Comparison of ENCODE assay signal across 8 cellular contexts in genomic region chr9:136950656-136951030, GRCh38. TPM values are rescaled to one million over a fixed set of nuclear protein-coding genes. Genes with fewer than 3 reads are reported as not detected.
A peak's percentile ranks its signal among the peaks of the same experiment; 100 is the strongest.
DNase-seq lines count a peak whose midpoint lies in the region; ATAC-seq lines count a peak whose summit lies in the region.

No MANE protein-coding gene starts in this region.

- H3K27ac ChIP-seq in iPS-20b (ENCODE audit: low read length), result peak overlapping the region; percentile 79

- ATAC-seq in stimulated activated memory B cell treated with anti-CD40 and anti-IgM and Interleukin-4, amounts not matched to agents 10 μg/mL and 1 μg/mL and 100 μg/mL, for 72 hours, result no peak
- ATAC-seq in GM18909 (IDR thresholded peaks at IDR 0.05; ENCODE audit: poor library complexity, unreplicated experiment), result no peak

- peak overlapping the region; percentile 58 for H3K4me3 ChIP-seq in iPS-20b (ENCODE audit: low read length)

- peaks cover 5% of the 10 kb centered on the region; the same call in 1 of the 2 replicates for H3K4me1 ChIP-seq in iPS-20b (ENCODE audit: insufficient read depth, low read length)

- peak overlapping the region; percentile 74; the same call in 1 of the 2 replicates for H3K9ac ChIP-seq in iPS-20b (ENCODE audit: low read depth, low read length)

- peak; percentile 19 for DNase-seq in HT-29 (ENCODE audit: low spot score)
- DNase-seq in activated T-helper 2 cell treated with anti-CD3 and anti-CD28 coated beads, Interferon-gamma antibody, Interleukin-2, Interleukin-4, amounts not matched to agents 10 μg/mL and 5 μg/mL and 100 μg/mL, durations not matched to agents 14 hours and 24 hours and 36 hours (ENCODE audit: low spot score), result no peak
- no peak for DNase-seq in NOMO-1 treated with DMSO at 0.1 percent for 48 hours (lab: John Stamatoyannopoulos, UW; ENCODE audit: unreplicated experiment)
- no peak for DNase-seq in effector CD4-positive, alpha-beta T cell
- DNase-seq in DMS 273 (lab: John Stamatoyannopoulos, UW; ENCODE audit: unreplicated experiment), result no peak

- no peaks in the 10 kb centered on the region for H3K36me3 Mint-ChIP-seq in activated T-helper 2 cell treated with anti-CD3 and anti-CD28 coated beads, Interferon-gamma antibody, Interleukin-2, Interleukin-4, amounts not matched to agents 10 μg/mL and 5 μg/mL and 100 μg/mL, durations not matched to agents 14 hours and 24 hours and 36 hours (ENCODE audit: low read depth)
- no peaks in the 10 kb centered on the region for H3K36me3 Mint-ChIP-seq in stimulated activated memory B cell treated with anti-CD40 and anti-IgM and Interleukin-4, amounts not matched to agents 10 μg/mL and 1 μg/mL and 100 μg/mL, for 72 hours

- H3K36me3 ChIP-seq in iPS-20b (ENCODE audit: insufficient read depth, low read depth, low read length), result no peaks in the 10 kb centered on the region

- H3K9me3 Mint-ChIP-seq in activated T-helper 2 cell treated with anti-CD3 and anti-CD28 coated beads, Interferon-gamma antibody, Interleukin-2, Interleukin-4, amounts not matched to agents 10 μg/mL and 5 μg/mL and 100 μg/mL, durations not matched to agents 14 hours and 24 hours and 36 hours, result no peaks in the 10 kb centered on the region
- H3K9me3 Mint-ChIP-seq in stimulated activated memory B cell treated with anti-CD40 and anti-IgM and Interleukin-4, amounts not matched to agents 10 μg/mL and 1 μg/mL and 100 μg/mL, for 72 hours, result no peaks in the 10 kb centered on the region

- H3K27me3 Mint-ChIP-seq in activated T-helper 2 cell treated with anti-CD3 and anti-CD28 coated beads, Interferon-gamma antibody, Interleukin-2, Interleukin-4, amounts not matched to agents 10 μg/mL and 5 μg/mL and 100 μg/mL, durations not matched to agents 14 hours and 24 hours and 36 hours (ENCODE audit: low read depth), result no peaks in the 10 kb centered on the region
- H3K27me3 Mint-ChIP-seq in stimulated activated memory B cell treated with anti-CD40 and anti-IgM and Interleukin-4, amounts not matched to agents 10 μg/mL and 1 μg/mL and 100 μg/mL, for 72 hours, result peaks cover 15% of the 10 kb centered on the region

- intact Hi-C loops in activated T-helper 2 cell treated with anti-CD3 and anti-CD28 coated beads, Interferon-gamma antibody, Interleukin-2, Interleukin-4, amounts not matched to agents 10 μg/mL and 5 μg/mL and 100 μg/mL, durations not matched to agents 14 hours and 24 hours and 36 hours (cut with micrococcal nuclease), result loop anchor here (2.0 to 10.0 kb wide), 2 partner anchors 42 to 84 kb away; partner anchors contain the start of genes FUT7 and PAXX

- H3K4me3 Mint-ChIP-seq in activated T-helper 2 cell treated with anti-CD3 and anti-CD28 coated beads, Interferon-gamma antibody, Interleukin-2, Interleukin-4, amounts not matched to agents 10 μg/mL and 5 μg/mL and 100 μg/mL, durations not matched to agents 14 hours and 24 hours and 36 hours (ENCODE audit: low read depth), result peak overlapping the region; percentile 80
- H3K4me3 Mint-ChIP-seq in stimulated activated memory B cell treated with anti-CD40 and anti-IgM and Interleukin-4, amounts not matched to agents 10 μg/mL and 1 μg/mL and 100 μg/mL, for 72 hours, result peak overlapping the region; percentile 83

- H3K9me3 ChIP-seq in iPS-20b (ENCODE audit: insufficient read depth, low read depth, low read length), result no peaks in the 10 kb centered on the region

- H3K27me3 ChIP-seq in iPS-20b (ENCODE audit: insufficient read depth, low read length), result no peaks in the 10 kb centered on the region

- peak overlapping the region; percentile 87 for H3K27ac Mint-ChIP-seq in activated T-helper 2 cell treated with anti-CD3 and anti-CD28 coated beads, Interferon-gamma antibody, Interleukin-2, Interleukin-4, amounts not matched to agents 10 μg/mL and 5 μg/mL and 100 μg/mL, durations not matched to agents 14 hours and 24 hours and 36 hours
- H3K27ac Mint-ChIP-seq in stimulated activated memory B cell treated with anti-CD40 and anti-IgM and Interleukin-4, amounts not matched to agents 10 μg/mL and 1 μg/mL and 100 μg/mL, for 72 hours, result peak overlapping the region; percentile 90

- no peaks in the 10 kb centered on the region for H3K4me1 Mint-ChIP-seq in activated T-helper 2 cell treated with anti-CD3 and anti-CD28 coated beads, Interferon-gamma antibody, Interleukin-2, Interleukin-4, amounts not matched to agents 10 μg/mL and 5 μg/mL and 100 μg/mL, durations not matched to agents 14 hours and 24 hours and 36 hours (ENCODE audit: low read depth)
- peaks cover 20% of the 10 kb centered on the region for H3K4me1 Mint-ChIP-seq in stimulated activated memory B cell treated with anti-CD40 and anti-IgM and Interleukin-4, amounts not matched to agents 10 μg/mL and 1 μg/mL and 100 μg/mL, for 72 hours

RNA-seq across cellular contexts. Expression of gene LCN12, which starts 1.4 kb away (rescaled TPM):
- total RNA-seq in HT-29 (2014; rRNA removed; shearing (Covaris generic)), result 0.58 and 0.94 TPM in 2 replicates
- total RNA-seq in activated T-helper 2 cell treated with anti-CD3 and anti-CD28 coated beads, Interferon-gamma antibody, Interleukin-2, Interleukin-4, amounts not matched to agents 10 μg/mL and 5 μg/mL and 100 μg/mL, durations not matched to agents 14 hours and 24 hours and 36 hours, result 2.0 and 2.1 TPM in 2 replicates

RNA-seq across cellular contexts. Expression of gene C8G, which starts 5.6 kb away (rescaled TPM):
- total RNA-seq in HT-29 (2014; rRNA removed; shearing (Covaris generic)), result 0.71 and 2.6 TPM in 2 replicates
- 0.76 and 0.89 TPM in 2 replicates for total RNA-seq in activated T-helper 2 cell treated with anti-CD3 and anti-CD28 coated beads, Interferon-gamma antibody, Interleukin-2, Interleukin-4, amounts not matched to agents 10 μg/mL and 5 μg/mL and 100 μg/mL, durations not matched to agents 14 hours and 24 hours and 36 hours

RNA-seq across cellular contexts. Expression of gene FBXW5, which starts 6.1 kb away (rescaled TPM):
- total RNA-seq in HT-29 (2014; rRNA removed; shearing (Covaris generic)), result 379 and 389 TPM in 2 replicates
- total RNA-seq in activated T-helper 2 cell treated with anti-CD3 and anti-CD28 coated beads, Interferon-gamma antibody, Interleukin-2, Interleukin-4, amounts not matched to agents 10 μg/mL and 5 μg/mL and 100 μg/mL, durations not matched to agents 14 hours and 24 hours and 36 hours, result 94.4 and 95.9 TPM in 2 replicates

RNA-seq across cellular contexts. Expression of gene PTGDS, which starts 26.7 kb away (rescaled TPM):
- not detected in 2 replicates for total RNA-seq in HT-29 (2014; rRNA removed; shearing (Covaris generic))
- total RNA-seq in activated T-helper 2 cell treated with anti-CD3 and anti-CD28 coated beads, Interferon-gamma antibody, Interleukin-2, Interleukin-4, amounts not matched to agents 10 μg/mL and 5 μg/mL and 100 μg/mL, durations not matched to agents 14 hours and 24 hours and 36 hours, result not detected in 2 replicates

RNA-seq across cellular contexts. Expression of gene LCNL1, which starts 32.1 kb away (rescaled TPM):
- not detected in 2 replicates for total RNA-seq in HT-29 (2014; rRNA removed; shearing (Covaris generic))
- not detected in 2 replicates for total RNA-seq in activated T-helper 2 cell treated with anti-CD3 and anti-CD28 coated beads, Interferon-gamma antibody, Interleukin-2, Interleukin-4, amounts not matched to agents 10 μg/mL and 5 μg/mL and 100 μg/mL, durations not matched to agents 14 hours and 24 hours and 36 hours
